ENCODE assay signal across 1 cellular context in the genomic region with DNA sequence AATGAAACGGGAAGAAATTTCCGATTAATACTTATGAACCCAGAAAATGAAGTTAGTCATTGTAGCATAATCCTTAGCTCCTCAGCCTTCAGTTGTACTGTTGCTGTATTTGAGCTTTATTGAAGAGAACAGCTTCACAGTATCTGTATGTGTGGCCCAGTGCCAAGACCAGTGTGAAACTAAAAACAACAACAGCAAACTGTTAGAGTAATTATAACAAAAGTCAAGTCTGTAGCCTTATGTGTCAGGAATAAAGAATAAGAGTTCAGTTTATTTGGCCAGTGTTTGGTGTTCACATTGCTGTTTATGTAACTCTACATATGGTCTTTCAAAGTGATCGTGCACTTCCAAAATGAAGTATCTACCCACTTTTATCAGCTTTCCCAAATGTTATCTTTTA.
TF ChIP-seq lines count a peak whose summit lies in the region.

No MANE protein-coding gene starts in this region.

TF ChIP-seq in GM23338, 12 proteins besides CTCF, POLR2A, EP300 and RAD21 (continued from another document):
- TF ChIP-seq, protein P1, sequence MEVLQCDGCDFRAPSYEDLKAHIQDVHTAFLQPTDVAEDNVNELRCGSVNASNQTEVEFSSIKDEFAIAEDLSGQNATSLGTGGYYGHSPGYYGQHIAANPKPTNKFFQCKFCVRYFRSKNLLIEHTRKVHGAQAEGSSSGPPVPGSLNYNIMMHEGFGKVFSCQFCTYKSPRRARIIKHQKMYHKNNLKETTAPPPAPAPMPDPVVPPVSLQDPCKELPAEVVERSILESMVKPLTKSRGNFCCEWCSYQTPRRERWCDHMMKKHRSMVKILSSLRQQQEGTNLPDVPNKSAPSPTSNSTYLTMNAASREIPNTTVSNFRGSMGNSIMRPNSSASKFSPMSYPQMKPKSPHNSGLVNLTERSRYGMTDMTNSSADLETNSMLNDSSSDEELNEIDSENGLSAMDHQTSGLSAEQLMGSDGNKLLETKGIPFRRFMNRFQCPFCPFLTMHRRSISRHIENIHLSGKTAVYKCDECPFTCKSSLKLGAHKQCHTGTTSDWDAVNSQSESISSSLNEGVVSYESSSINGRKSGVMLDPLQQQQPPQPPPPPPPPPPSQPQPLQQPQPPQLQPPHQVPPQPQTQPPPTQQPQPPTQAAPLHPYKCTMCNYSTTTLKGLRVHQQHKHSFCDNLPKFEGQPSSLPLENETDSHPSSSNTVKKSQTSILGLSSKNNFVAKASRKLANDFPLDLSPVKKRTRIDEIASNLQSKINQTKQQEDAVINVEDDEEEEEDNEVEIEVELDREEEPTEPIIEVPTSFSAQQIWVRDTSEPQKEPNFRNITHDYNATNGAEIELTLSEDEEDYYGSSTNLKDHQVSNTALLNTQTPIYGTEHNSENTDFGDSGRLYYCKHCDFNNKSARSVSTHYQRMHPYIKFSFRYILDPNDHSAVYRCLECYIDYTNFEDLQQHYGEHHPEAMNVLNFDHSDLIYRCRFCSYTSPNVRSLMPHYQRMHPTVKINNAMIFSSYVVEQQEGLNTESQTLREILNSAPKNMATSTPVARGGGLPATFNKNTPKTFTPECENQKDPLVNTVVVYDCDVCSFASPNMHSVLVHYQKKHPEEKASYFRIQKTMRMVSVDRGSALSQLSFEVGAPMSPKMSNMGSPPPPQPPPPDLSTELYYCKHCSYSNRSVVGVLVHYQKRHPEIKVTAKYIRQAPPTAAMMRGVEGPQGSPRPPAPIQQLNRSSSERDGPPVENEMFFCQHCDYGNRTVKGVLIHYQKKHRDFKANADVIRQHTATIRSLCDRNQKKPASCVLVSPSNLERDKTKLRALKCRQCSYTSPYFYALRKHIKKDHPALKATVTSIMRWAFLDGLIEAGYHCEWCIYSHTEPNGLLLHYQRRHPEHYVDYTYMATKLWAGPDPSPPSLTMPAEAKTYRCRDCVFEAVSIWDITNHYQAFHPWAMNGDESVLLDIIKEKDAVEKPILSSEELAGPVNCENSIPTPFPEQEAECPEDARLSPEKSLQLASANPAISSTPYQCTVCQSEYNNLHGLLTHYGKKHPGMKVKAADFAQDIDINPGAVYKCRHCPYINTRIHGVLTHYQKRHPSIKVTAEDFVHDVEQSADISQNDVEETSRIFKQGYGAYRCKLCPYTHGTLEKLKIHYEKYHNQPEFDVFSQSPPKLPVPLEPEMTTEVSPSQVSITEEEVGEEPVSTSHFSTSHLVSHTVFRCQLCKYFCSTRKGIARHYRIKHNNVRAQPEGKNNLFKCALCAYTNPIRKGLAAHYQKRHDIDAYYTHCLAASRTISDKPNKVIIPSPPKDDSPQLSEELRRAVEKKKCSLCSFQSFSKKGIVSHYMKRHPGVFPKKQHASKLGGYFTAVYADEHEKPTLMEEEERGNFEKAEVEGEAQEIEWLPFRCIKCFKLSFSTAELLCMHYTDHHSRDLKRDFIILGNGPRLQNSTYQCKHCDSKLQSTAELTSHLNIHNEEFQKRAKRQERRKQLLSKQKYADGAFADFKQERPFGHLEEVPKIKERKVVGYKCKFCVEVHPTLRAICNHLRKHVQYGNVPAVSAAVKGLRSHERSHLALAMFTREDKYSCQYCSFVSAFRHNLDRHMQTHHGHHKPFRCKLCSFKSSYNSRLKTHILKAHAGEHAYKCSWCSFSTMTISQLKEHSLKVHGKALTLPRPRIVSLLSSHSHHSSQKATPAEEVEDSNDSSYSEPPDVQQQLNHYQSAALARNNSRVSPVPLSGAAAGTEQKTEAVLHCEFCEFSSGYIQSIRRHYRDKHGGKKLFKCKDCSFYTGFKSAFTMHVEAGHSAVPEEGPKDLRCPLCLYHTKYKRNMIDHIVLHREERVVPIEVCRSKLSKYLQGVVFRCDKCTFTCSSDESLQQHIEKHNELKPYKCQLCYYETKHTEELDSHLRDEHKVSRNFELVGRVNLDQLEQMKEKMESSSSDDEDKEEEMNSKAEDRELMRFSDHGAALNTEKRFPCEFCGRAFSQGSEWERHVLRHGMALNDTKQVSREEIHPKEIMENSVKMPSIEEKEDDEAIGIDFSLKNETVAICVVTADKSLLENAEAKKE (CRISPR knock-in tag; IDR thresholded peaks at IDR 0.05) = no peak
TF ChIP-seq in GM23338: peak in this region for 0.
